In the genomic region with DNA sequence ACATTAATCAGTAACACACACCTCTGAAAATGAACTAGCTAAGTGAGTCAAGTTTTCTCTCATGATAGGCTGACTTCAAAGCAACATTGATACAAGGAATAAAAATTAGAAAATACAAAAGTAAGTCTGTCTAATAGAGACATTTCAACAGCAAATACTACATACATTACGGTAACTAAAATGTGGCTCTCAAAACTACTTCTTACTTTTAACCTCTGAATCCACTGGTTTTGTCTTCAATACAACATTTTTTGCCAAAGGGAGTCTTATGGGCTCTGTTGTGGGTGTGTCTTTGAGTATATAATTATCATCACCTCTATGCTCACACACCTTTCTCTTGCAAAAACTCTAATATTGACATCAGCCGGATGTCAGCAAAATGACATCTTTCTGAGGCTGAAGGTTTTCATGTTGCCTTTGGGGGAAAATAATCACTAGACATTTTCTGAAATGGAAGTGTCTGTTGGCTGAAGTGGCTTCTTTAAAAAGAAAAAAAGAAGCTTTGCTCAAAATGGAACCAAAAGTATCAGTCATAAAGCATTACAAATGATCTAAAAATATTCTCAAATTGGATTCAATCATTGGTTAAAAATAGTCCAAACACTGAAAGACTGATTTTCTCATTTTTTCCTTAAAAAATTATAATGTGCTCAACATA, we compare ENCODE assay signal across 11 cellular contexts. TPM values are rescaled to one million over a fixed set of nuclear protein-coding genes. Genes with fewer than 3 reads are reported as not detected.
A peak's percentile ranks its signal among the peaks of the same experiment; 100 is the strongest.
DNase-seq lines count a peak whose midpoint lies in the region; ATAC-seq and TF ChIP-seq lines count a peak whose summit lies in the region.
"Had no signal": no experiment of that assay in that cellular context is flagged by ENCODE, and none has a peak within 500 bp of the region (broad histone marks: within the 10 kb centered on the region; RNA-seq: fewer than 3 reads in every experiment).

No MANE protein-coding gene starts in this region.

- H3K4me1 Mint-ChIP-seq in central memory CD8-positive, alpha-beta T cell: peaks cover 31% of the 10 kb centered on the region

- H3K36me3 Mint-ChIP-seq in central memory CD8-positive, alpha-beta T cell (ENCODE audit: insufficient read depth): peaks cover 2% of the 10 kb centered on the region

- H3K9me3 ChIP-seq in testis: no peaks in the 10 kb centered on the region
- H3K9me3 ChIP-seq: left lung had no signal

- H3K36me3 ChIP-seq in testis (ENCODE audit: low read depth, missing control alignments): no peaks in the 10 kb centered on the region
- H3K36me3 ChIP-seq: left lung had no signal

- ATAC-seq in GM21360 (IDR thresholded peaks at IDR 0.05; ENCODE audit: unreplicated experiment): peak; percentile 23
- peak; percentile 14 for ATAC-seq in HG03378 (IDR thresholded peaks at IDR 0.05; ENCODE audit: unreplicated experiment)
- ATAC-seq in central memory CD8-positive, alpha-beta T cell (replicated peaks; ENCODE audit: extremely low read depth, poor library complexity, severe bottlenecking): no peak
- ATAC-seq in foreskin keratinocyte: no peak
- ATAC-seq: left lung had no signal

- H3K4me3 ChIP-seq in GM08714 (ENCODE audit: low read length): peak overlapping the region; percentile 25; the same call in 1 of the 2 replicates
- no peak overlapping the region for H3K4me3 ChIP-seq in testis
- H3K4me3 ChIP-seq: left lung had no signal

- WGBS in testis, 2 donors: 92 to 94% methylated on average over 2 of the region's 2 CpGs

- peaks cover 5% of the 10 kb centered on the region for H3K9me3 Mint-ChIP-seq in central memory CD8-positive, alpha-beta T cell

- no peak overlapping the region for H3K4me3 Mint-ChIP-seq in central memory CD8-positive, alpha-beta T cell

- no peak overlapping the region for H3K27ac ChIP-seq in foreskin keratinocyte
- no peak overlapping the region for H3K27ac ChIP-seq in testis

- DNase-seq in central memory CD8-positive, alpha-beta T cell (ENCODE audit: low spot score in 2 of 2): no peak
- no peak for DNase-seq in foreskin keratinocyte
- DNase-seq in testis: no peak
- DNase-seq in NCI-H446 (lab: John Stamatoyannopoulos, UW): no peak
- no peak for DNase-seq in NCI-H2196 (lab: John Stamatoyannopoulos, UW; ENCODE audit: unreplicated experiment)
- DNase-seq: activated CD4-positive, CD25-positive, alpha-beta regulatory T cell; left lung; NCI-H226 had no signal

- TF ChIP-seq CTCF in foreskin keratinocyte (conservative IDR thresholded peaks at IDR 0.05) (no peak), testis (IDR thresholded peaks at IDR 0.05) (no peak)

- TF ChIP-seq POLR2A in testis (IDR thresholded peaks at IDR 0.05): no peak

- peaks cover 43% of the 10 kb centered on the region for H3K4me1 ChIP-seq in foreskin keratinocyte
- H3K4me1 ChIP-seq in testis: no peaks in the 10 kb centered on the region

- H3K27me3 Mint-ChIP-seq in central memory CD8-positive, alpha-beta T cell: no peaks in the 10 kb centered on the region

- intact Hi-C loops in testis (cut with DNase I; ENCODE audit: low total_unique reads): no loop called here

- H3K27me3 ChIP-seq in foreskin keratinocyte: no peaks in the 10 kb centered on the region
- H3K27me3 ChIP-seq in testis: no peaks in the 10 kb centered on the region
- H3K27me3 ChIP-seq: left lung had no signal

- H3K27ac Mint-ChIP-seq in central memory CD8-positive, alpha-beta T cell (ENCODE audit: low read depth): peak overlapping the region; percentile 44

RNA-seq across cellular contexts. Expression of gene FAM133B, which starts 41.8 kb away (rescaled TPM):
- total RNA-seq in foreskin keratinocyte (21.2 and 22.8 TPM in 2 replicates), testis (10 to 100 TPM; 20.1 to 24.3 TPM)
- polyA plus RNA-seq in foreskin keratinocyte (14.7 and 15.9 TPM in 2 replicates), testis (ENCODE audit: insufficient read depth, low read depth, low replicate concordance) (6.0 TPM)

Comparison
In these comparisons a context has a peak if more than half of its experiments do, and no peak if none do; other contexts are left out.
1. ATAC-seq: peak in GM21360 (single experiment) and HG03378 (single experiment); none in central memory CD8-positive, alpha-beta T cell (single experiment) and foreskin keratinocyte (single experiment).